Comparison of ENCODE assay signal across 8 cellular contexts in the genomic region with DNA sequence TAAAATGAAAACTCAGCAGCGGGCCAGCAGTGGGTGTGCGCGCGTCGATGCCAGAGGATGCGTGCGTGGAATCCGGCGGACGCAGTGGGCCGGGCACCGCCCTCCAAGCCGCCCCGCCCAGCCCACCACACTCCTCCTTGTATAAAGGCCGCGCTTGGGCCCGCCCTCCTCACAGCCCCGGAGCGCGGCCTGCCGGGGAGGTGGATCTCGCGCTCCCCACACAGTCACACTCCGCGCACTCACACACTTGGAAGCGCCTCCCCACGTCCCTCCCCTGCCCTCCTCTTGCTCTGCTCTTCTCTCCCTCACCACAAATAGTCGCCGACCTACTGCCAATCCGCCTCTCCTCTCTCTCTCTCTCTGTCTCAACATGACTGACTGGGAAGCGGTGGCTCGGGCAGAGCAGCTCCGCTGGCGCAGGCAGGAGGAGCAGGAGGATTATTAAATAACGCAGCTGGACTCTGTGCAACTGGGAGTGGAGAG. TPM values are rescaled to one million over a fixed set of nuclear protein-coding genes. Genes with fewer than 3 reads are reported as not detected.
DNase-seq lines count a peak whose midpoint lies in the region; ATAC-seq and TF ChIP-seq lines count a peak whose summit lies in the region.

Gene CCSER1, plus strand, starts transcription at position 172 of the 483 bp plus-strand sequence.

- H3K27ac ChIP-seq in 22Rv1 (peak within 1 kb of the TSS; percentile 92), esophagus muscularis mucosa (replicated peaks in 1 of 4) (peak within 1 kb of the TSS; percentile 69 to 85 (median 78)), substantia nigra (ENCODE audit: low read depth, low read length, poor library complexity, severe bottlenecking) (peak within 1 kb of the TSS; percentile 26)

- H3K36me3 ChIP-seq in esophagus muscularis mucosa = no peaks in the 10 kb centered on the region

- ATAC-seq in GM18861 (IDR thresholded peaks at IDR 0.05; ENCODE audit: unreplicated experiment) = peak; percentile 49
- peak; percentile 89 for ATAC-seq in HG03045 (IDR thresholded peaks at IDR 0.05; ENCODE audit: unreplicated experiment)

- H3K27me3 ChIP-seq in esophagus muscularis mucosa = no peaks in the 10 kb centered on the region

- intact Hi-C loops in esophagus muscularis mucosa (cut with DNase I) = loop anchor here (10.0 kb wide), 1 partner anchor 168 kb away; no protein-coding TSS in a partner anchor

- H3K4me1 ChIP-seq in esophagus muscularis mucosa = peaks cover 0 to 27% (median 25%) of the 10 kb centered on the region in 4 donors

- DNase-seq in NCI-H446 treated with DMSO at 0.1 percent for 48 hours (lab: John Stamatoyannopoulos, UW) (peak; percentile 87), activated T-cell treated with anti-CD3 and anti-CD28 coated beads for 24 hours (ENCODE audit: low read depth) (peak; percentile 13), esophagus muscularis mucosa (ENCODE audit: extremely low spot score) (peak; percentile 95), mucosa of gallbladder (ENCODE audit: low spot score) (peak; percentile 63), substantia nigra (lab: John Stamatoyannopoulos, UW) (peak in 30 of 49 donors; percentile 1 to 82 (median 20))

- H3K4me3 ChIP-seq in esophagus muscularis mucosa = peak within 1 kb of the TSS; percentile 67 to 77 (median 73)

- under 1% methylated on average over 33 of the region's 35 CpGs for WGBS in esophagus muscularis mucosa

- TF ChIP-seq CTCF in 22Rv1 (IDR thresholded peaks at IDR 0.05) (no peak), esophagus muscularis mucosa (IDR thresholded peaks at IDR 0.05) (no peak)

- peak; percentile 38 for TF ChIP-seq POLR2A in esophagus muscularis mucosa (IDR thresholded peaks at IDR 0.05; ENCODE audit: low read depth)

- no peak for TF ChIP-seq EP300 in esophagus muscularis mucosa (IDR thresholded peaks at IDR 0.05)

- H3K9me3 ChIP-seq in esophagus muscularis mucosa = no peaks in the 10 kb centered on the region

RNA-seq across cellular contexts. Expression of gene CCSER1, which starts in this region (rescaled TPM):
- total RNA-seq in esophagus muscularis mucosa = 1 to 10 TPM; 3.6 to 7.0 (median 5.5) TPM
- 5.4 TPM for total RNA-seq in mucosa of gallbladder

Comparison
In these comparisons a context has a peak if more than half of its experiments do, and no peak if none do; other contexts are left out.
1. Peak in every context shown above with its lines: DNase-seq, ATAC-seq, H3K4me3 ChIP-seq and H3K27ac ChIP-seq.
2. H3K27ac ChIP-seq: peak in every context shown above with its lines; median percentile 92 in 22Rv1; 78 in esophagus muscularis mucosa; 26 in substantia nigra.
3. DNase-seq: peak in every context shown above with its lines; median percentile 95 in esophagus muscularis mucosa; 87 in NCI-H446 treated with DMSO at 0.1 percent for 48 hours; 63 in mucosa of gallbladder; 20 in substantia nigra; 13 in activated T-cell treated with anti-CD3 and anti-CD28 coated beads for 24 hours.